1 cellular context compared by ENCODE assay signal in genomic region chr12:89525824-89526770, GRCh38.
TF ChIP-seq lines count a peak whose summit lies in the region.

Gene POC1B, minus strand, starts transcription at chr12:89526047. Its CDS starts 152 bp downstream, at chr12:89525895.

TF ChIP-seq in K562, 482 proteins besides CTCF, POLR2A, EP300 and RAD21 (continued from another document and continues in another):
- no peak for TF ChIP-seq CUX1 (CRISPR knock-in tag; IDR thresholded peaks at IDR 0.05)
- TF ChIP-seq MEF2A (IDR thresholded peaks at IDR 0.05; ENCODE audit: control insufficient read depth, low read depth, low read length), result 0 out of 2 replicates have a peak, but pooled peaks have one; percentile 48
- peak; percentile 48; the same call in 1 of the 2 replicates for TF ChIP-seq TEAD4 (IDR thresholded peaks at IDR 0.05; ENCODE audit: low read length)
- no peak for TF ChIP-seq TEAD4 (CRISPR knock-in tag; IDR thresholded peaks at IDR 0.05; ENCODE audit: borderline replicate concordance)
- no peak for TF ChIP-seq TCF7L2 (IDR thresholded peaks at IDR 0.05; ENCODE audit: low read depth, low read length)
- TF ChIP-seq ZNF408 (CRISPR knock-in tag; IDR thresholded peaks at IDR 0.05; ENCODE audit: low read depth), result no peak
- TF ChIP-seq ZNF354B (CRISPR knock-in tag; IDR thresholded peaks at IDR 0.05), result no peak
- no peak for TF ChIP-seq ZNF282 (CRISPR knock-in tag; IDR thresholded peaks at IDR 0.05)
- TF ChIP-seq L3MBTL2 (IDR thresholded peaks at IDR 0.05), result peak; percentile 95
- no peak for TF ChIP-seq IRF9 (tag; IDR thresholded peaks at IDR 0.05)
- TF ChIP-seq EZH2 (IDR thresholded peaks at IDR 0.05; ENCODE audit: borderline replicate concordance, low read depth, low read length), result no peak
- peak; percentile 80 for TF ChIP-seq EP400 (IDR thresholded peaks at IDR 0.05)
- TF ChIP-seq ZNF76 (CRISPR knock-in tag; IDR thresholded peaks at IDR 0.05; ENCODE audit: borderline replicate concordance), result no peak
- TF ChIP-seq ZNF717 (CRISPR knock-in tag; IDR thresholded peaks at IDR 0.05), result no peak
- TF ChIP-seq ZNF311 (CRISPR knock-in tag; IDR thresholded peaks at IDR 0.05), result no peak
- TF ChIP-seq PTTG1 (tag; IDR thresholded peaks at IDR 0.05; ENCODE audit: low read depth), result no peak
- TF ChIP-seq CBX5 (IDR thresholded peaks at IDR 0.05; ENCODE audit: borderline replicate concordance, low read depth), result 0 out of 2 replicates have a peak, but pooled peaks have one; percentile 47
- TF ChIP-seq NFIC (IDR thresholded peaks at IDR 0.05), result no peak
- no peak for TF ChIP-seq THRB (CRISPR knock-in tag; conservative IDR thresholded peaks at IDR 0.05)
- no peak for TF ChIP-seq NR4A1 (CRISPR knock-in tag; IDR thresholded peaks at IDR 0.05)
- TF ChIP-seq NR4A1 (tag; IDR thresholded peaks at IDR 0.05), result no peak
- 0 out of 2 replicates have a peak, but pooled peaks have one; percentile 39 for TF ChIP-seq ETS1 (conservative IDR thresholded peaks at IDR 0.05; ENCODE audit: control insufficient read depth, low read depth, low read length)
- no peak for TF ChIP-seq E2F1 (CRISPR knock-in tag; IDR thresholded peaks at IDR 0.05)
- no peak for TF ChIP-seq SPI1 (IDR thresholded peaks at IDR 0.05; ENCODE audit: borderline replicate concordance, low read depth, low read length)
- TF ChIP-seq NR2C2 (CRISPR knock-in tag; IDR thresholded peaks at IDR 0.05), result peak; percentile 73
- TF ChIP-seq NR2C2 (tag; IDR thresholded peaks at IDR 0.05), result peak; percentile 60; the same call in 1 of the 2 replicates
- TF ChIP-seq SMARCB1 (IDR thresholded peaks at IDR 0.05; ENCODE audit: insufficient read length, low read depth), result no peak
- no peak for TF ChIP-seq HDAC6 (IDR thresholded peaks at IDR 0.05; ENCODE audit: low read depth, low read length)
- no peak for TF ChIP-seq ZNF395 (CRISPR knock-in tag; IDR thresholded peaks at IDR 0.05)
- no peak for TF ChIP-seq ID3 (CRISPR knock-in tag; IDR thresholded peaks at IDR 0.05)
- no peak for TF ChIP-seq ID3 (tag; IDR thresholded peaks at IDR 0.05)
- TF ChIP-seq COPS2 (conservative IDR thresholded peaks at IDR 0.05), result no peak
- TF ChIP-seq ZHX1 (conservative IDR thresholded peaks at IDR 0.05; ENCODE audit: low read length), result no peak
- no peak for TF ChIP-seq DNMT1 (IDR thresholded peaks at IDR 0.05)
- no peak; a peak in 1 of 4 replicates for TF ChIP-seq ETV6 (IDR thresholded peaks at IDR 0.05; ENCODE audit: borderline replicate concordance in 1 of 2, low read depth in 2 of 2, low read length in 1 of 2)
- no peak for TF ChIP-seq ETV6 (CRISPR knock-in tag; IDR thresholded peaks at IDR 0.05; ENCODE audit: borderline replicate concordance)
- no peak for TF ChIP-seq ZNF830 (CRISPR knock-in tag; IDR thresholded peaks at IDR 0.05)
- TF ChIP-seq ETV5 (CRISPR knock-in tag; IDR thresholded peaks at IDR 0.05; ENCODE audit: low read depth), result peak; percentile 51; the same call in 1 of the 2 replicates
- TF ChIP-seq ZNF77 (CRISPR knock-in tag; IDR thresholded peaks at IDR 0.05), result no peak
- TF ChIP-seq ARID3B (CRISPR knock-in tag; IDR thresholded peaks at IDR 0.05; ENCODE audit: borderline replicate concordance), result no peak
- 0 out of 2 replicates have a peak, but pooled peaks have one; percentile 31 for TF ChIP-seq ZNF263 (CRISPR knock-in tag; IDR thresholded peaks at IDR 0.05; ENCODE audit: borderline replicate concordance)
- TF ChIP-seq ZFP1 (CRISPR knock-in tag; IDR thresholded peaks at IDR 0.05), result no peak
- TF ChIP-seq RB1 (IDR thresholded peaks at IDR 0.05; ENCODE audit: low read depth), result peak; percentile 95
- TF ChIP-seq CCNT2 (IDR thresholded peaks at IDR 0.05; ENCODE audit: borderline replicate concordance, extremely low read depth, insufficient read length, low read depth, low read length), result no peak
- TF ChIP-seq ZNF740 (CRISPR knock-in tag; IDR thresholded peaks at IDR 0.05), result peak; percentile 95
- peak in 1 of 2 experiments; percentile 65; a peak in 1 of 4 replicates for TF ChIP-seq ZNF740 (tag; IDR thresholded peaks at IDR 0.05)
- no peak for TF ChIP-seq ZNF583 (CRISPR knock-in tag; IDR thresholded peaks at IDR 0.05)
- TF ChIP-seq SMAD1 (IDR thresholded peaks at IDR 0.05; ENCODE audit: low read depth, low read length, partially characterized antibody), result no peak
- no peak for TF ChIP-seq PYGO2 (tag; IDR thresholded peaks at IDR 0.05)
- TF ChIP-seq KLF16 (IDR thresholded peaks at IDR 0.05), result no peak
